ENCODE assay signal across 1 cellular context in genomic region chr16:89557230-89557935, GRCh38.
TF ChIP-seq lines count a peak whose summit lies in the region.

No MANE protein-coding gene starts in this region.

TF ChIP-seq in HepG2, 621 proteins besides CTCF, POLR2A, EP300 and RAD21 (continued from another document):
- no peak for TF ChIP-seq SNAPC4 (CRISPR knock-in tag; IDR thresholded peaks at IDR 0.05)
- no peak for TF ChIP-seq ZNF34 (CRISPR knock-in tag; IDR thresholded peaks at IDR 0.05; ENCODE audit: borderline replicate concordance)
